ENCODE assay signal across 24 cellular contexts in the genomic region with DNA sequence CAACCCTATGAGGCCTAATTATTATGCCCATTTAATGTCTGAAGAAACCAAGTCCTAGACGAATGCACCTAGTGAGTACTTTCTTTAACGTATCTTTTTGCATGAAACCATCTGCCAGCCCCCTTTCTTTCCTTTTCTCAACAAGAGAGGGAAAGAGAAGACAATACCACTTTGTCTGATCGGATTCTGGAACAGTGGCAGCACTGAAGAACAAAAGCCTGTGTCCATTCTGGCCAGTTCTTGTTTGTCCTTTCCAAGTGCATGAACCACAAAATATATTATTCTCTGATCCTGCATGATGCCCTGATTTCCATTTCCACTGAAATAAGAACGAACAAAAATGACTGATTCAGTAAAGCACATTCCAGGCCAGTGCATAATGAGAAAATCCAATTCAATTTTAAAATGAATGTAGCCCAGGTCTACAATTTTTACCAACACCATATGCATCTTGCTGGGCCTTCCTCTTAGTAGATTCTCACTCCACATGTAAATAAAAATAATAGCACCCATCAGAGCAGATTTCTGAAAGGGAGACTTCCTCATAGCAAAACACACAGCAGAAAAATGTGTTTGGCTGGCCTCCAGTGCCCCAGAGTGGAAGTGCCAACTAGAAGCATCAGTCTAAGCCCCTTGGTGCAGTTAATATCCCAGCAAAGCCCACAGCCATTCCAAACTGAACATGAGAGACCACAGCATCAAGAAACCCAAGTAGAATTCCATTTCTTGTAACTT.
DNase-seq lines count a peak whose midpoint lies in the region; ATAC-seq and TF ChIP-seq lines count a peak whose summit lies in the region.
"Had no signal": no experiment of that assay in that cellular context is flagged by ENCODE, and none has a peak within 500 bp of the region (broad histone marks: within the 10 kb centered on the region; RNA-seq: fewer than 3 reads in every experiment).

No MANE protein-coding gene starts in this region.

- H3K36me3 Mint-ChIP-seq in immature natural killer cell = peaks cover 36 to 55% (median 39%) of the 10 kb centered on the region in 3 donors
- H3K36me3 Mint-ChIP-seq in mesothelial cell of epicardium = no peaks in the 10 kb centered on the region

- H3K4me3 ChIP-seq in left ventricle myocardium inferior (no peak overlapping the region), right atrium auricular region (no peak overlapping the region)
- H3K4me3 ChIP-seq: A549, BLaER1, lung, SJCRH30, spleen had no signal

- DNase-seq in left ventricle myocardium inferior (peak; percentile 29), right atrium auricular region (ENCODE audit: low spot score) (no peak), RPMI8226 (peak; percentile 43), immature natural killer cell (no peak), mesothelial cell of epicardium (ENCODE audit: low spot score in 2 of 2, unreplicated experiment in 2 of 2) (no peak), dedifferentiated amniotic fluid mesenchymal stem cell (ENCODE audit: extremely low spot score) (no peak)
- DNase-seq: activated CD4-positive, alpha-beta T cell treated with anti-CD3 and anti-CD28 coated beads for 48 hours; activated naive CD4-positive, alpha-beta T cell treated with anti-CD3 and anti-CD28 coated beads, Interleukin-2, amount 50 U/mL, for 16 hours; activated T-cell treated with anti-CD3 and anti-CD28 coated beads, Interleukin-2, amount 50 U/mL, for 72 hours; central memory CD4-positive, alpha-beta T cell; islet precursor cell; NCI-H1930; NCI-H226; NCI-H82; SJCRH30; spleen; stimulated activated CD4-positive, alpha-beta T cell treated with anti-CD3 and anti-CD28 coated beads, Interleukin-4, amount 100 ng/mL, for 4 hours; T-helper 1 cell had no signal

- no peak for ATAC-seq in HG03108 (IDR thresholded peaks at IDR 0.05; ENCODE audit: unreplicated experiment)
- no peak for ATAC-seq in HG02970 (IDR thresholded peaks at IDR 0.05; ENCODE audit: low FRiP score, unreplicated experiment)
- ATAC-seq: A549; activated T-cell treated with anti-CD3 and anti-CD28 coated beads, Interleukin-2, amount 50 U/mL, for 72 hours had no signal

- no peaks in the 10 kb centered on the region for H3K9me3 Mint-ChIP-seq in immature natural killer cell
- no peaks in the 10 kb centered on the region for H3K9me3 Mint-ChIP-seq in mesothelial cell of epicardium
- H3K9me3 Mint-ChIP-seq: activated T-cell treated with anti-CD3 and anti-CD28 coated beads, Interleukin-2, amount 50 U/mL, for 72 hours; stimulated activated naive CD8-positive, alpha-beta T cell treated with anti-CD3 and anti-CD28 coated beads, Interleukin-15, Interleukin-2, amounts not matched to agents 100 ng/mL and 50 ng/mL, for 24 hours had no signal

- H3K27ac ChIP-seq in left ventricle myocardium inferior (replicated peaks) (no peak overlapping the region), right atrium auricular region (no peak overlapping the region)
- H3K27ac ChIP-seq: A549, BLaER1, SJCRH30, spleen had no signal

- H3K27me3 Mint-ChIP-seq in immature natural killer cell (ENCODE audit: low read depth in 3 of 3) (peaks cover 0 to 2% (median 1%) of the 10 kb centered on the region in 3 donors), mesothelial cell of epicardium (ENCODE audit: low read depth) (no peaks in the 10 kb centered on the region)

- H3K36me3 ChIP-seq in left ventricle myocardium inferior (no peaks in the 10 kb centered on the region), right atrium auricular region (no peaks in the 10 kb centered on the region)
- H3K36me3 ChIP-seq: BLaER1, SJCRH30, spleen had no signal

- peaks cover 45 to 62% of the 10 kb centered on the region in 2 donors for H3K4me1 Mint-ChIP-seq in immature natural killer cell
- peaks cover 28% of the 10 kb centered on the region for H3K4me1 Mint-ChIP-seq in mesothelial cell of epicardium

- intact Hi-C loops in left ventricle myocardium inferior (cut with micrococcal nuclease) = no loop called here

- no peaks in the 10 kb centered on the region for H3K9me3 ChIP-seq in left ventricle myocardium inferior (replicated peaks)
- H3K9me3 ChIP-seq in right atrium auricular region = no peaks in the 10 kb centered on the region
- H3K9me3 ChIP-seq: A549, BLaER1, SJCRH30, spleen had no signal

- H3K4me3 Mint-ChIP-seq in immature natural killer cell (no peak overlapping the region), mesothelial cell of epicardium (no peak overlapping the region)
- H3K4me3 Mint-ChIP-seq: activated T-cell treated with anti-CD3 and anti-CD28 coated beads, Interleukin-2, amount 50 U/mL, for 72 hours; stimulated activated naive CD8-positive, alpha-beta T cell treated with anti-CD3 and anti-CD28 coated beads, Interleukin-15, Interleukin-2, amounts not matched to agents 100 ng/mL and 50 ng/mL, for 24 hours had no signal

- TF ChIP-seq CTCF in left ventricle myocardium inferior (IDR thresholded peaks at IDR 0.05; ENCODE audit: borderline replicate concordance) (no peak), right atrium auricular region (IDR thresholded peaks at IDR 0.05) (no peak), mesothelial cell of epicardium (IDR thresholded peaks at IDR 0.05; ENCODE audit: unreplicated experiment) (no peak)

- H3K27me3 ChIP-seq in left ventricle myocardium inferior (ENCODE audit: low read depth) (no peaks in the 10 kb centered on the region), right atrium auricular region (no peaks in the 10 kb centered on the region)
- H3K27me3 ChIP-seq: BLaER1, SJCRH30, spleen had no signal

- H3K4me1 ChIP-seq in left ventricle myocardium inferior (no peaks in the 10 kb centered on the region), right atrium auricular region (peaks cover 0 to 9% of the 10 kb centered on the region in 2 donors)
- H3K4me1 ChIP-seq: A549, SJCRH30, spleen had no signal

- H3K27ac Mint-ChIP-seq in immature natural killer cell = peak overlapping the region in 5 of 6 donors; percentile 60 to 95 (median 95)
- no peak overlapping the region for H3K27ac Mint-ChIP-seq in mesothelial cell of epicardium
- H3K27ac Mint-ChIP-seq: activated T-cell treated with anti-CD3 and anti-CD28 coated beads, Interleukin-2, amount 50 U/mL, for 72 hours; stimulated activated naive CD8-positive, alpha-beta T cell treated with anti-CD3 and anti-CD28 coated beads, Interleukin-15, Interleukin-2, amounts not matched to agents 100 ng/mL and 50 ng/mL, for 24 hours had no signal

Comparison
In these comparisons a context has a peak if more than half of its experiments do, and no peak if none do; other contexts are left out.
1. DNase-seq: peak in left ventricle myocardium inferior (single experiment) and RPMI8226 (single experiment); none in right atrium auricular region (single experiment), immature natural killer cell (0 of 3), mesothelial cell of epicardium (0 of 2) and dedifferentiated amniotic fluid mesenchymal stem cell (single experiment).